ENCODE assay signal across 8 cellular contexts in the genomic region with DNA sequence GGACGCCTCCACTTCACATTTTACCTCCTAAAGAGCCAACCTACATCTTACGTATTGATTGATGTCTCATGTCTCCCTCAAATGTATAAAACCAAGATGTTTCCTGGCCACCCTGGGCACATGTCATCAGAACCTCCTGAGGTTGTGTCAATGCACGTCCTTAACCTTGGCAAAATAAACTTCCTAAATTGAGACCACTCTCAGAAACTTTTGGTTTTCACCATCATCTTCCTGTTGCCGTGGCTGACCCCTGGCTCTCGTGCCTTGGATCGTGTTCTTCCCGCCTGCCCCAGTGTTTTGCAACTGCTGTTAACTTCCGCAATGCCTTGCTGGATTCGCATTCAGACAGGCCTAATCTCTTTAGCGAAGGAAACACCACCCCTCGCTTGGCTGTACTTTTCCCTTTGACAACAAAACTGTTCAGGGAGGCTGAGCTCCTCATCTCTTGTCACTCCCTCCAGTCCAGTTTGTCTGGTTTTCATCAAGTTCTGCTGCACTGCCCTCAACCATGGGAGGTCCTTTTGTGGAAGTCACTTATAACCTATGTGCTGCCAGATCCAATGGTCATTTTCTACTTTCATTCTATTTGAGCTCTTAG. TPM values are rescaled to one million over a fixed set of nuclear protein-coding genes. Genes with fewer than 3 reads are reported as not detected.
DNase-seq lines count a peak whose midpoint lies in the region; ATAC-seq, FAIRE-seq and TF ChIP-seq lines count a peak whose summit lies in the region.

No MANE protein-coding gene starts in this region.

- H3K4me3 ChIP-seq in right atrium auricular region, result no peak overlapping the region
- H3K4me3 ChIP-seq in skeletal muscle satellite cell (ENCODE audit: low read length), result peak overlapping the region; percentile 78

- H3K27me3 Mint-ChIP-seq in WTC11 (ENCODE audit: low read depth), result peaks cover 31% of the 10 kb centered on the region

- H3K36me3 Mint-ChIP-seq in WTC11, result no peaks in the 10 kb centered on the region

- POLR2A ChIA-PET in WTC11 (lab: Charles Lee), result no interaction called here

- peaks cover 30% of the 10 kb centered on the region for H3K4me1 Mint-ChIP-seq in WTC11

- H3K4me3 Mint-ChIP-seq in WTC11, result peak overlapping the region; percentile 77

- no peak for TF ChIP-seq CTCF in WTC11 (IDR thresholded peaks at IDR 0.05)
- no peak for TF ChIP-seq CTCF in right atrium auricular region (IDR thresholded peaks at IDR 0.05)

- CTCF ChIA-PET in WTC11 (lab: Charles Lee), result no interaction called here

- peak overlapping the region; percentile 93 for H3K9ac ChIP-seq in skeletal muscle satellite cell (ENCODE audit: low read depth, low read length)

- H3K27me3 ChIP-seq in right atrium auricular region (no peaks in the 10 kb centered on the region), skeletal muscle satellite cell (ENCODE audit: control insufficient read depth, insufficient read depth, low read length) (no peaks in the 10 kb centered on the region)

- peak overlapping the region; percentile 98 for H3K27ac ChIP-seq in right atrium auricular region

- H3K9me3 ChIP-seq in right atrium auricular region (no peaks in the 10 kb centered on the region), skeletal muscle satellite cell (replicated peaks; ENCODE audit: low read length) (no peaks in the 10 kb centered on the region)

- peaks cover 3% of the 10 kb centered on the region; the same call in 1 of the 2 replicates for H3K9me3 Mint-ChIP-seq in WTC11

- peak; percentile 4 for FAIRE-seq in HTR-8/SVneo (lab: Jason Lieb, UNC)

- H3K4me1 ChIP-seq in right atrium auricular region (peaks cover 0 to 44% of the 10 kb centered on the region in 2 donors), skeletal muscle satellite cell (ENCODE audit: control insufficient read depth, insufficient read depth, low read length) (peaks cover 27% of the 10 kb centered on the region)

- ATAC-seq in WTC11 (no peak), HG03159 (IDR thresholded peaks at IDR 0.05; ENCODE audit: unreplicated experiment) (no peak), GM18519 (IDR thresholded peaks at IDR 0.05; ENCODE audit: low FRiP score, unreplicated experiment) (no peak)

- peak overlapping the region; percentile 92 for H3K4me2 ChIP-seq in skeletal muscle satellite cell (ENCODE audit: low read length)

- no peaks in the 10 kb centered on the region for H3K36me3 ChIP-seq in right atrium auricular region
- H3K36me3 ChIP-seq in skeletal muscle satellite cell (ENCODE audit: insufficient read depth, low read length), result peaks cover 3% of the 10 kb centered on the region

- no peak overlapping the region for H3K27ac Mint-ChIP-seq in WTC11

- DNase-seq in HTR-8/SVneo (ENCODE audit: insufficient read length, low spot score), result no peak
- DNase-seq in WTC11 (ENCODE audit: low spot score), result no peak
- DNase-seq in right atrium auricular region (ENCODE audit: low spot score), result peak; percentile 83
- DNase-seq in NCI-H1048 (lab: John Stamatoyannopoulos, UW), result no peak
- no peak for DNase-seq in effector CD8-positive, alpha-beta T cell (lab: John Stamatoyannopoulos, UW)

TF ChIP-seq in WTC11, 78 proteins besides CTCF, POLR2A, EP300 and RAD21:
- TF ChIP-seq GRHL2 (CRISPR knock-in tag; IDR thresholded peaks at IDR 0.05; ENCODE audit: insufficient replicate concordance, severe bottlenecking) (no peak), ATF1 (CRISPR knock-in tag; IDR thresholded peaks at IDR 0.05) (no peak), E2F4 (CRISPR knock-in tag; IDR thresholded peaks at IDR 0.05; ENCODE audit: borderline replicate concordance, low read depth) (no peak), TEAD1 (CRISPR knock-in tag; IDR thresholded peaks at IDR 0.05) (0 out of 2 replicates have a peak, but pooled peaks have one; percentile 19), NR3C1 (CRISPR knock-in tag; conservative IDR thresholded peaks at IDR 0.05; ENCODE audit: low read depth) (no peak), NFATC4 (CRISPR knock-in tag; IDR thresholded peaks at IDR 0.05) (no peak), ZNF671 (CRISPR knock-in tag; IDR thresholded peaks at IDR 0.05) (no peak), IRF2 (CRISPR knock-in tag; IDR thresholded peaks at IDR 0.05; ENCODE audit: borderline replicate concordance, low read depth) (no peak)
- TF ChIP-seq, protein P1, sequence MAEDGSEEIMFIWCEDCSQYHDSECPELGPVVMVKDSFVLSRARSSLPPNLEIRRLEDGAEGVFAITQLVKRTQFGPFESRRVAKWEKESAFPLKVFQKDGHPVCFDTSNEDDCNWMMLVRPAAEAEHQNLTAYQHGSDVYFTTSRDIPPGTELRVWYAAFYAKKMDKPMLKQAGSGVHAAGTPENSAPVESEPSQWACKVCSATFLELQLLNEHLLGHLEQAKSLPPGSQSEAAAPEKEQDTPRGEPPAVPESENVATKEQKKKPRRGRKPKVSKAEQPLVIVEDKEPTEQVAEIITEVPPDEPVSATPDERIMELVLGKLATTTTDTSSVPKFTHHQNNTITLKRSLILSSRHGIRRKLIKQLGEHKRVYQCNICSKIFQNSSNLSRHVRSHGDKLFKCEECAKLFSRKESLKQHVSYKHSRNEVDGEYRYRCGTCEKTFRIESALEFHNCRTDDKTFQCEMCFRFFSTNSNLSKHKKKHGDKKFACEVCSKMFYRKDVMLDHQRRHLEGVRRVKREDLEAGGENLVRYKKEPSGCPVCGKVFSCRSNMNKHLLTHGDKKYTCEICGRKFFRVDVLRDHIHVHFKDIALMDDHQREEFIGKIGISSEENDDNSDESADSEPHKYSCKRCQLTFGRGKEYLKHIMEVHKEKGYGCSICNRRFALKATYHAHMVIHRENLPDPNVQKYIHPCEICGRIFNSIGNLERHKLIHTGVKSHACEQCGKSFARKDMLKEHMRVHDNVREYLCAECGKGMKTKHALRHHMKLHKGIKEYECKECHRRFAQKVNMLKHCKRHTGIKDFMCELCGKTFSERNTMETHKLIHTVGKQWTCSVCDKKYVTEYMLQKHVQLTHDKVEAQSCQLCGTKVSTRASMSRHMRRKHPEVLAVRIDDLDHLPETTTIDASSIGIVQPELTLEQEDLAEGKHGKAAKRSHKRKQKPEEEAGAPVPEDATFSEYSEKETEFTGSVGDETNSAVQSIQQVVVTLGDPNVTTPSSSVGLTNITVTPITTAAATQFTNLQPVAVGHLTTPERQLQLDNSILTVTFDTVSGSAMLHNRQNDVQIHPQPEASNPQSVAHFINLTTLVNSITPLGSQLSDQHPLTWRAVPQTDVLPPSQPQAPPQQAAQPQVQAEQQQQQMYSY (CRISPR knock-in tag; IDR thresholded peaks at IDR 0.05), result no peak

RNA-seq across cellular contexts. Expression of gene DAP, which starts 1.2 kb away (rescaled TPM):
- total RNA-seq in WTC11 (2021) (46.7 to 47.7 TPM (median 47.5 TPM) in 3 replicates), right atrium auricular region (10 to 100 TPM; 34.6 to 65.8 TPM)
- total RNA-seq in skeletal muscle satellite cell (2012; rRNA removed), result 25.6 and 25.8 TPM in 2 replicates
